Comparison of ENCODE assay signal across 11 cellular contexts in the genomic region with DNA sequence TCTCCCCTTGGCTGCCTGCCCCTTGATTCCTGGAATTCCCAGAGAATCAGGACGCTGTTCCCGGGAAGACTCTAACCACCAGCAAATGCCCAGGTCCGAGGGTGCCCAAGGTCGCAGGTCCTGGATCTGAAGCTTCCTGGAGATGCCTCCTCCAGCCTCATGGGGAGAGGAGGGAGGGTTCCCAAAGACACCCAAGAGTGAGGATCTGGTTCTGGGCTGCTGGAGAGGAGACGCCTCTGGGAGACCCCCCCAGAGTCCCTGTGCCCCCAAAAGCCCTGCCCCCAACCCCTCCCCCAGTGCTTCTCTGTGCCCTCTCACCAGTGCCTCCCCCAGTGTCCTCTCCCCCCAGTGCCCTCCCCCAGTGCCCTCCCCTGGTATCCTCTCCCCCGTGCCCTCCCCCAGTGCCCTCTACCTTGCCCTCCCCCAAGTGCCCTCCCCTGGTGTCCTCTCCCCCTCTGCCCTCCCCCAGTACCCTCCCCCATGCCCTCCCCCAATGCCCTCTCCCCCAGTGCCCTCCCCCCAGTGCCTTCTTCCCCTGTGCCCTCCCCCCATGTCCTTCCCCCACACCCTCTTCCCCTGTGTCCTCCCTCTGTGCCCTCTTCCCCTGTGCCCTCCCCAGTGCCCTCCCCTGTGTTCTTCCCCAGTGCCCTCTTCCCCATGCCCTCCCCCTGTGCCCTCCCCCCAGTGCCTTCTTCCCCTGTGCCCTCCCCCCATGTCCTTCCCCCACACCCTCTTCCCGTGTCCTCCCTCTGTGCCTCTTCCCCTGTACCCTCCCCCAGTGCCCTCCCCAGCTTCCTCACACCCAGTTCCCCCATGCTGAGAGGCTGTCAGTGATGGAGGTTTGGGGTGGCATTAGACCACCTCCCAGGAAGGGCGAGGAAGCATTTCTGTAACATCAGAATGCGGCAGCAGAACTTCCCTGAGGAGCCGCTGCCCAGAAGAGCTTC. TPM values are rescaled to one million over a fixed set of nuclear protein-coding genes. Genes with fewer than 3 reads are reported as not detected.
DNase-seq lines count a peak whose midpoint lies in the region; ATAC-seq and TF ChIP-seq lines count a peak whose summit lies in the region.
"Had no signal": no experiment of that assay in that cellular context is flagged by ENCODE, and none has a peak within 500 bp of the region (broad histone marks: within the 10 kb centered on the region; RNA-seq: fewer than 3 reads in every experiment).

No MANE protein-coding gene starts in this region.

- H3K27me3 Mint-ChIP-seq in chondrocyte (ENCODE audit: low read depth) = peaks cover 8% of the 10 kb centered on the region
- H3K27me3 Mint-ChIP-seq: stimulated activated naive CD8-positive, alpha-beta T cell treated with anti-CD3 and anti-CD28 coated beads, Interleukin-15, Interleukin-2, amounts not matched to agents 100 ng/mL and 50 ng/mL, for 24 hours had no signal

- peak overlapping the region; percentile 24 for H3K4me3 ChIP-seq in MG63
- no peak overlapping the region for H3K4me3 ChIP-seq in mucosa of descending colon
- H3K4me3 ChIP-seq in upper lobe of right lung = peak overlapping the region; percentile 21

- H3K4me1 ChIP-seq in mucosa of descending colon (ENCODE audit: low read depth) (peaks cover 17% of the 10 kb centered on the region), upper lobe of right lung (peaks cover 19% of the 10 kb centered on the region)

- peak; percentile 20 for ATAC-seq in mucosa of descending colon
- peak; percentile 61 for ATAC-seq in upper lobe of right lung
- no peak for ATAC-seq in GM21360 (IDR thresholded peaks at IDR 0.05; ENCODE audit: unreplicated experiment)
- ATAC-seq in GM21528 (IDR thresholded peaks at IDR 0.05; ENCODE audit: low FRiP score, unreplicated experiment) = no peak
- ATAC-seq in GM19463 (IDR thresholded peaks at IDR 0.05; ENCODE audit: unreplicated experiment) = no peak

- H3K27ac Mint-ChIP-seq in chondrocyte (ENCODE audit: unreplicated experiment) = peak overlapping the region; percentile 85
- H3K27ac Mint-ChIP-seq: stimulated activated naive CD8-positive, alpha-beta T cell treated with anti-CD3 and anti-CD28 coated beads, Interleukin-15, Interleukin-2, amounts not matched to agents 100 ng/mL and 50 ng/mL, for 24 hours had no signal

- H3K36me3 ChIP-seq in MG63 (no peaks in the 10 kb centered on the region), mucosa of descending colon (ENCODE audit: low read depth) (no peaks in the 10 kb centered on the region), upper lobe of right lung (no peaks in the 10 kb centered on the region)

- H3K27ac ChIP-seq in upper lobe of right lung = peak overlapping the region; percentile 60

- H3K4me1 Mint-ChIP-seq in chondrocyte (ENCODE audit: low read depth) = peaks cover 28% of the 10 kb centered on the region

- no peaks in the 10 kb centered on the region for H3K36me3 Mint-ChIP-seq in chondrocyte (ENCODE audit: low read depth)

- TF ChIP-seq CTCF in chondrocyte (IDR thresholded peaks at IDR 0.05) (no peak), mucosa of descending colon (IDR thresholded peaks at IDR 0.05) (no peak), upper lobe of right lung (IDR thresholded peaks at IDR 0.05) (no peak)

- no peaks in the 10 kb centered on the region for H3K9me3 ChIP-seq in MG63
- no peaks in the 10 kb centered on the region for H3K9me3 ChIP-seq in mucosa of descending colon
- no peaks in the 10 kb centered on the region for H3K9me3 ChIP-seq in upper lobe of right lung

- no peaks in the 10 kb centered on the region for H3K9me3 Mint-ChIP-seq in chondrocyte (ENCODE audit: low read depth)
- H3K9me3 Mint-ChIP-seq: stimulated activated naive CD8-positive, alpha-beta T cell treated with anti-CD3 and anti-CD28 coated beads, Interleukin-15, Interleukin-2, amounts not matched to agents 100 ng/mL and 50 ng/mL, for 24 hours had no signal

- H3K27me3 ChIP-seq in MG63 (no peaks in the 10 kb centered on the region), upper lobe of right lung (no peaks in the 10 kb centered on the region)

- DNase-seq in MG63 = no peak
- no peak for DNase-seq in chondrocyte (ENCODE audit: low spot score)
- DNase-seq in mucosa of descending colon = peak in 2 of 3 donors; percentile 15 to 34
- no peak for DNase-seq in upper lobe of right lung
- DNase-seq: activated T-cell treated with anti-CD3 and anti-CD28 coated beads, Interleukin-2, amount 50 U/mL, for 48 hours; cortex of kidney; stimulated activated CD4-positive, alpha-beta T cell treated with anti-CD3 and anti-CD28 coated beads, Interleukin-12 subunit alpha, Interleukin-12 subunit beta, amount 100 ng/mL, for 4 hours had no signal

- intact Hi-C loops in mucosa of descending colon (cut with DNase I, micrococcal nuclease) (no loop called here), upper lobe of right lung (cut with DNase I) (loop anchor here (10.0 kb wide), 1 partner anchor 305 kb away; the partner anchor contains the start of genes DCXR and RAC3)

- H3K4me3 Mint-ChIP-seq in chondrocyte (ENCODE audit: unreplicated experiment) = peak overlapping the region; percentile 69
- H3K4me3 Mint-ChIP-seq: stimulated activated naive CD8-positive, alpha-beta T cell treated with anti-CD3 and anti-CD28 coated beads, Interleukin-15, Interleukin-2, amounts not matched to agents 100 ng/mL and 50 ng/mL, for 24 hours had no signal

RNA-seq across cellular contexts. Expression of gene SECTM1, which starts 6.3 kb away (rescaled TPM):
- 2.7 and 25.9 TPM in 2 replicates for total RNA-seq in MG63 (2014; rRNA removed; shearing (Covaris generic); ENCODE audit: low replicate concordance)
- total RNA-seq in chondrocyte (1.3 to 2.5 TPM (median 2.1 TPM) in 3 replicates), mucosa of descending colon (100 to 1,000 TPM; 127 to 268 (median 213) TPM), upper lobe of right lung (26.4 TPM)

RNA-seq across cellular contexts. Expression of gene TEX19, which starts 19.1 kb away (rescaled TPM):
- 2.3 TPM in 1 of 2 replicates, not detected in the other for total RNA-seq in MG63 (2014; rRNA removed; shearing (Covaris generic); ENCODE audit: low replicate concordance)
- total RNA-seq in chondrocyte (not detected in 3 replicates), mucosa of descending colon (not detected), upper lobe of right lung (not detected)

RNA-seq across cellular contexts. Expression of gene CD7, which starts 22.5 kb away (rescaled TPM):
- total RNA-seq in MG63 (2014; rRNA removed; shearing (Covaris generic); ENCODE audit: low replicate concordance) = not detected in 2 replicates
- total RNA-seq in chondrocyte = not detected in 3 replicates
- 10 to 100 TPM in 2 of 3 donors, 1 to 10 TPM in 1; 10.0 to 12.8 (median 12.3) TPM for total RNA-seq in mucosa of descending colon
- 7.2 TPM for total RNA-seq in upper lobe of right lung

RNA-seq across cellular contexts. Expression of gene UTS2R, which starts 31.7 kb away (rescaled TPM):
- total RNA-seq in MG63 (2014; rRNA removed; shearing (Covaris generic); ENCODE audit: low replicate concordance) = not detected in 2 replicates
- total RNA-seq in chondrocyte (not detected in 3 replicates), mucosa of descending colon (not detected), upper lobe of right lung (not detected)

Comparison
In these comparisons a context has a peak if more than half of its experiments do, and no peak if none do; other contexts are left out.
1. DNase-seq: peak in mucosa of descending colon (2 of 3); none in MG63 (single experiment), chondrocyte (single experiment) and upper lobe of right lung (single experiment).
2. ATAC-seq: peak in mucosa of descending colon (single experiment) and upper lobe of right lung (single experiment); none in GM21360 (single experiment), GM21528 (single experiment) and GM19463 (single experiment).